In the genomic region with DNA sequence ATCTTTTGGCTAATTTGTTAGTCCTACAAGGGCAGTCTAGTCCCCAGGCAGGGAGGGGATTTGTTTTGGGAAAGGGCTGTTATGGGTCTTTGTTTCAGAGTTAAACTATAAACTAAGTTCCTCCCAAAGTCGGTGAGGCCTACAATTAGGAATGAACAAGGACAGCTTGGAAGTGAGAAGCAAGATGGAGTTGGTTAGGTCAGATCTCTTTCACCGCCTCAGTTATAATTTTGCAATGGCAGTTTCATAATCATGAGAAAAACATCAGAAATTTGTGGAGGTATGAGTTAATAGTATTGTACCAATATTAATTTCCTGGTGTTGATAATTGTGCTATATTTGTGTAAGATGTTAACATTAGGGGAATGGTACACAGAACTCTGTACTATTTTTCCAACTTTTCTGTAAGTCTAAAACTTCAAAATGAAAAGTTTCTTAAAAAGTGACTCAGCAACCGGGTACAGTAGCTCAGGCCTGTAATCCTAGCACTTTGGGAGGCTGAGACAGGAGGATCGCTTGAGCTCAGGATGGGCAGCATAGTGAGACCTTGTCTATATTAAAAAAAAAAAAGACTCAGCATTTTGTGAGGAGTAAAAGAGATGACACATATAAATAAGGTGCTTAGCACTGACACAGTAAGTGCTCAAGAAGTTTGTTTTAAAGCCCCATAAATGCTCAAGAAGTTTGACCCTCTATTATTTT, we compare ENCODE assay signal across 1 cellular context.
TF ChIP-seq lines count a peak whose summit lies in the region.

No MANE protein-coding gene starts in this region.

TF ChIP-seq in K562, 482 proteins besides CTCF, POLR2A, EP300 and RAD21 (continued from another document):
- TF ChIP-seq ZNF561 (CRISPR knock-in tag; conservative IDR thresholded peaks at IDR 0.05): no peak
- no peak for TF ChIP-seq SFPQ (IDR thresholded peaks at IDR 0.05; ENCODE audit: low read depth, low read length)
- no peak for TF ChIP-seq MEIS2 (IDR thresholded peaks at IDR 0.05; ENCODE audit: partially characterized antibody)
- TF ChIP-seq FUS (optimal IDR thresholded peaks at IDR 0.05; ENCODE audit: low read depth, low read length): no peak
- TF ChIP-seq DDX20 (tag; IDR thresholded peaks at IDR 0.05; ENCODE audit: low read depth): 0 out of 2 replicates have a peak, but pooled peaks have one; percentile 50
- TF ChIP-seq ZBTB1 (CRISPR knock-in tag; IDR thresholded peaks at IDR 0.05; ENCODE audit: borderline replicate concordance, low read depth): no peak
- no peak for TF ChIP-seq ZNF165 (CRISPR knock-in tag; IDR thresholded peaks at IDR 0.05; ENCODE audit: borderline replicate concordance)
- no peak for TF ChIP-seq U2AF2 (optimal IDR thresholded peaks at IDR 0.05; ENCODE audit: low read depth, low read length)
- TF ChIP-seq, protein P1, sequence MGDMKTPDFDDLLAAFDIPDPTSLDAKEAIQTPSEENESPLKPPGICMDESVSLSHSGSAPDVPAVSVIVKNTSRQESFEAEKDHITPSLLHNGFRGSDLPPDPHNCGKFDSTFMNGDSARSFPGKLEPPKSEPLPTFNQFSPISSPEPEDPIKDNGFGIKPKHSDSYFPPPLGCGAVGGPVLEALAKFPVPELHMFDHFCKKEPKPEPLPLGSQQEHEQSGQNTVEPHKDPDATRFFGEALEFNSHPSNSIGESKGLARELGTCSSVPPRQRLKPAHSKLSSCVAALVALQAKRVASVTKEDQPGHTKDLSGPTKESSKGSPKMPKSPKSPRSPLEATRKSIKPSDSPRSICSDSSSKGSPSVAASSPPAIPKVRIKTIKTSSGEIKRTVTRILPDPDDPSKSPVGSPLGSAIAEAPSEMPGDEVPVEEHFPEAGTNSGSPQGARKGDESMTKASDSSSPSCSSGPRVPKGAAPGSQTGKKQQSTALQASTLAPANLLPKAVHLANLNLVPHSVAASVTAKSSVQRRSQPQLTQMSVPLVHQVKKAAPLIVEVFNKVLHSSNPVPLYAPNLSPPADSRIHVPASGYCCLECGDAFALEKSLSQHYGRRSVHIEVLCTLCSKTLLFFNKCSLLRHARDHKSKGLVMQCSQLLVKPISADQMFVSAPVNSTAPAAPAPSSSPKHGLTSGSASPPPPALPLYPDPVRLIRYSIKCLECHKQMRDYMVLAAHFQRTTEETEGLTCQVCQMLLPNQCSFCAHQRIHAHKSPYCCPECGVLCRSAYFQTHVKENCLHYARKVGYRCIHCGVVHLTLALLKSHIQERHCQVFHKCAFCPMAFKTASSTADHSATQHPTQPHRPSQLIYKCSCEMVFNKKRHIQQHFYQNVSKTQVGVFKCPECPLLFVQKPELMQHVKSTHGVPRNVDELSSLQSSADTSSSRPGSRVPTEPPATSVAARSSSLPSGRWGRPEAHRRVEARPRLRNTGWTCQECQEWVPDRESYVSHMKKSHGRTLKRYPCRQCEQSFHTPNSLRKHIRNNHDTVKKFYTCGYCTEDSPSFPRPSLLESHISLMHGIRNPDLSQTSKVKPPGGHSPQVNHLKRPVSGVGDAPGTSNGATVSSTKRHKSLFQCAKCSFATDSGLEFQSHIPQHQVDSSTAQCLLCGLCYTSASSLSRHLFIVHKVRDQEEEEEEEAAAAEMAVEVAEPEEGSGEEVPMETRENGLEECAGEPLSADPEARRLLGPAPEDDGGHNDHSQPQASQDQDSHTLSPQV (IDR thresholded peaks at IDR 0.05): peak; percentile 67
- TF ChIP-seq HNRNPH1 (optimal IDR thresholded peaks at IDR 0.05; ENCODE audit: low read depth, low read length): no peak
- TF ChIP-seq, protein P2, sequence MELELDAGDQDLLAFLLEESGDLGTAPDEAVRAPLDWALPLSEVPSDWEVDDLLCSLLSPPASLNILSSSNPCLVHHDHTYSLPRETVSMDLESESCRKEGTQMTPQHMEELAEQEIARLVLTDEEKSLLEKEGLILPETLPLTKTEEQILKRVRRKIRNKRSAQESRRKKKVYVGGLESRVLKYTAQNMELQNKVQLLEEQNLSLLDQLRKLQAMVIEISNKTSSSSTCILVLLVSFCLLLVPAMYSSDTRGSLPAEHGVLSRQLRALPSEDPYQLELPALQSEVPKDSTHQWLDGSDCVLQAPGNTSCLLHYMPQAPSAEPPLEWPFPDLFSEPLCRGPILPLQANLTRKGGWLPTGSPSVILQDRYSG (tag; conservative IDR thresholded peaks at IDR 0.05; ENCODE audit: low read depth): peak; percentile 57; the same call in 1 of the 2 replicates
- TF ChIP-seq LARP7 (IDR thresholded peaks at IDR 0.05): no peak
- TF ChIP-seq SMAD4 (CRISPR knock-in tag; conservative IDR thresholded peaks at IDR 0.05): no peak
- no peak for TF ChIP-seq ZNF699 (CRISPR knock-in tag; IDR thresholded peaks at IDR 0.05; ENCODE audit: insufficient replicate concordance)
- TF ChIP-seq HCFC1 (IDR thresholded peaks at IDR 0.05; ENCODE audit: low read depth, low read length): no peak
- TF ChIP-seq ARHGAP35 (IDR thresholded peaks at IDR 0.05; ENCODE audit: partially characterized antibody): no peak
- TF ChIP-seq, protein P3, sequence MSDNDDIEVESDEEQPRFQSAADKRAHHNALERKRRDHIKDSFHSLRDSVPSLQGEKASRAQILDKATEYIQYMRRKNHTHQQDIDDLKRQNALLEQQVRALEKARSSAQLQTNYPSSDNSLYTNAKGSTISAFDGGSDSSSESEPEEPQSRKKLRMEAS (CRISPR knock-in tag; IDR thresholded peaks at IDR 0.05): no peak
- TF ChIP-seq MNT (conservative IDR thresholded peaks at IDR 0.05): no peak
- no peak for TF ChIP-seq RFX1 (IDR thresholded peaks at IDR 0.05)
- no peak for TF ChIP-seq POLR3A (IDR thresholded peaks at IDR 0.05; ENCODE audit: borderline replicate concordance, extremely low read depth, insufficient read depth, insufficient read length)
- TF ChIP-seq POU5F1 (IDR thresholded peaks at IDR 0.05; ENCODE audit: borderline replicate concordance, low read depth, low read length, partially characterized antibody): no peak
- TF ChIP-seq ZNF695 (CRISPR knock-in tag; IDR thresholded peaks at IDR 0.05): no peak
- TF ChIP-seq PML (IDR thresholded peaks at IDR 0.05; ENCODE audit: low read length): no peak
- TF ChIP-seq ZNF316 (IDR thresholded peaks at IDR 0.05): peak; percentile 82
- no peak for TF ChIP-seq ZNF274 (IDR thresholded peaks at IDR 0.05; ENCODE audit: borderline replicate concordance, low read depth, low read length)
- peak; percentile 49; the same call in 1 of the 2 replicates for TF ChIP-seq C11orf30 (IDR thresholded peaks at IDR 0.05; ENCODE audit: low read depth)
